In genomic region chr6:169237496-169238134, GRCh38 we compare ENCODE assay signal across 24 cellular contexts. TPM values are rescaled to one million over a fixed set of nuclear protein-coding genes. Genes with fewer than 3 reads are reported as not detected.
"Had no signal": no experiment of that assay in that cellular context is flagged by ENCODE, and none has a peak within 500 bp of the region (broad histone marks: within the 10 kb centered on the region; RNA-seq: fewer than 3 reads in every experiment).

No MANE protein-coding gene starts in this region.

- H3K4me1 Mint-ChIP-seq: activated CD4-positive, alpha-beta T cell treated with anti-CD3 and anti-CD28 coated beads, Interleukin-2, amount 10 ng/mL, durations not matched to agents 24 days and 14 days; activated naive CD8-positive, alpha-beta T cell treated with anti-CD3 and anti-CD28 coated beads, Interleukin-2, amount 10 ng/mL, durations not matched to agents 7 days and 5 days; endodermal cell; memory B cell had no signal

- DNase-seq: activated CD4-positive, alpha-beta T cell treated with anti-CD3 and anti-CD28 coated beads, Interleukin-2, amount 10 ng/mL, durations not matched to agents 24 days and 14 days; activated CD8-positive, alpha-beta T cell treated with anti-CD3 and anti-CD28 coated beads, Interleukin-2, amount 10 ng/mL, durations not matched to agents 7 days and 5 days; activated naive CD4-positive, alpha-beta T cell treated with anti-CD3 and anti-CD28 coated beads for 36 hours; activated naive CD8-positive, alpha-beta T cell treated with anti-CD3 and anti-CD28 coated beads, Interleukin-2, amount 10 ng/mL, durations not matched to agents 7 days and 5 days; amniotic stem cell; cerebellar nuclear complex; cortex of kidney; endodermal cell; heart left ventricle; left cardiac atrium; mucosa of descending colon; nephron progenitor cell; nucleus accumbens; sigmoid colon; stimulated activated CD4-positive, alpha-beta T cell treated with anti-CD3 and anti-CD28 coated beads, Interleukin-4, amount 100 ng/mL, for 1 hour; stimulated activated naive CD4-positive, alpha-beta T cell; upper lobe of left lung had no signal

- H3K4me3 ChIP-seq: heart left ventricle, mucosa of descending colon, sigmoid colon, smooth muscle cell, upper lobe of left lung had no signal

- H3K9me3 ChIP-seq: heart left ventricle, mucosa of descending colon, sigmoid colon, upper lobe of left lung had no signal

- FAIRE-seq: islet of Langerhans had no signal

- H3K27ac ChIP-seq: epithelial cell of prostate, heart left ventricle, sigmoid colon, upper lobe of left lung, VCaP had no signal

- H3K36me3 ChIP-seq: upper lobe of left lung had no signal

- H3K27me3 Mint-ChIP-seq: activated CD4-positive, alpha-beta T cell treated with anti-CD3 and anti-CD28 coated beads, Interleukin-2, amount 10 ng/mL, durations not matched to agents 24 days and 14 days; activated naive CD8-positive, alpha-beta T cell treated with anti-CD3 and anti-CD28 coated beads, Interleukin-2, amount 10 ng/mL, durations not matched to agents 7 days and 5 days had no signal

- H3K27ac Mint-ChIP-seq: activated CD4-positive, alpha-beta T cell treated with anti-CD3 and anti-CD28 coated beads, Interleukin-2, amount 10 ng/mL, durations not matched to agents 24 days and 14 days; activated CD8-positive, alpha-beta T cell treated with anti-CD3 and anti-CD28 coated beads, Interleukin-2, amount 10 ng/mL, durations not matched to agents 7 days and 5 days; activated naive CD4-positive, alpha-beta T cell treated with anti-CD3 and anti-CD28 coated beads for 36 hours; activated naive CD8-positive, alpha-beta T cell treated with anti-CD3 and anti-CD28 coated beads, Interleukin-2, amount 10 ng/mL, durations not matched to agents 7 days and 5 days; endodermal cell; memory B cell; nephron progenitor cell had no signal

- H3K4me1 ChIP-seq: heart left ventricle, sigmoid colon, upper lobe of left lung had no signal

- H3K4me3 Mint-ChIP-seq: activated CD4-positive, alpha-beta T cell treated with anti-CD3 and anti-CD28 coated beads, Interleukin-2, amount 10 ng/mL, durations not matched to agents 24 days and 14 days; activated CD8-positive, alpha-beta T cell treated with anti-CD3 and anti-CD28 coated beads, Interleukin-2, amount 10 ng/mL, durations not matched to agents 7 days and 5 days; activated naive CD4-positive, alpha-beta T cell treated with anti-CD3 and anti-CD28 coated beads for 36 hours; activated naive CD8-positive, alpha-beta T cell treated with anti-CD3 and anti-CD28 coated beads, Interleukin-2, amount 10 ng/mL, durations not matched to agents 7 days and 5 days; endodermal cell; memory B cell; nephron progenitor cell had no signal

- ATAC-seq: activated CD4-positive, CD25-positive, alpha-beta regulatory T cell treated with anti-CD3 and anti-CD28 coated beads, Interleukin-2, amount 50 U/mL, for 24 hours; activated CD8-positive, alpha-beta T cell treated with anti-CD3 and anti-CD28 coated beads, Interleukin-2, amount 10 ng/mL, durations not matched to agents 7 days and 5 days; heart left ventricle; left cardiac atrium; mucosa of descending colon had no signal

RNA-seq across cellular contexts. Expression of gene THBS2, which starts 16.0 kb away (rescaled TPM):
- total RNA-seq: activated CD4-positive, alpha-beta T cell treated with anti-CD3 and anti-CD28 coated beads, Interleukin-2, amount 10 ng/mL, durations not matched to agents 24 days and 14 days; activated CD8-positive, alpha-beta T cell treated with anti-CD3 and anti-CD28 coated beads, Interleukin-2, amount 10 ng/mL, durations not matched to agents 7 days and 5 days; activated naive CD4-positive, alpha-beta T cell treated with anti-CD3 and anti-CD28 coated beads for 36 hours; activated naive CD8-positive, alpha-beta T cell treated with anti-CD3 and anti-CD28 coated beads, Interleukin-2, amount 10 ng/mL, durations not matched to agents 7 days and 5 days; T-helper 2 cell treated with Interferon-gamma antibody and Interleukin-4, amounts not matched to agents 100 ng/mL and 5 ng/mL, for 36 hours had no signal
